8 cellular contexts compared by ENCODE assay signal in genomic region chr11:65132238-65132987, GRCh38. TPM values are rescaled to one million over a fixed set of nuclear protein-coding genes. Genes with fewer than 3 reads are reported as not detected.
DNase-seq lines count a peak whose midpoint lies in the region; ATAC-seq, FAIRE-seq and TF ChIP-seq lines count a peak whose summit lies in the region.

No MANE protein-coding gene starts in this region.

- peaks cover 56% of the 10 kb centered on the region for H3F3A ChIP-seq in DOHH2 (ENCODE audit: control insufficient read depth, insufficient read depth)

- peak overlapping the region; percentile 100 for H3K27ac ChIP-seq in DOHH2 (ENCODE audit: low read depth, low read length)

- H3K4me3 Mint-ChIP-seq in activated T-helper 17 cell treated with anti-CD3 and anti-CD28 coated beads, Interleukin-2, amount 50 U/mL, for 72 hours: peak overlapping the region; percentile 98
- H3K4me3 Mint-ChIP-seq in nephron progenitor cell: peak overlapping the region; percentile 99

- no peaks in the 10 kb centered on the region for H3K27me3 ChIP-seq in DOHH2 (ENCODE audit: control insufficient read depth, low read length)

- H3K9me2 ChIP-seq in DOHH2 (replicated peaks; ENCODE audit: control insufficient read depth, low read length): no peaks in the 10 kb centered on the region

- H3K4me2 ChIP-seq in DOHH2 (ENCODE audit: low read length): peak overlapping the region; percentile 99

- H3K9me3 Mint-ChIP-seq in activated T-helper 17 cell treated with anti-CD3 and anti-CD28 coated beads, Interleukin-2, amount 50 U/mL, for 72 hours: no peaks in the 10 kb centered on the region
- H3K9me3 Mint-ChIP-seq in nephron progenitor cell: no peaks in the 10 kb centered on the region

- H3K9me3 ChIP-seq in DOHH2 (ENCODE audit: control insufficient read depth, insufficient read depth, low read length): no peaks in the 10 kb centered on the region

- no peak for FAIRE-seq in HTR-8/SVneo (lab: Jason Lieb, UNC)

- peaks cover 67% of the 10 kb centered on the region for H3K36me3 ChIP-seq in DOHH2 (ENCODE audit: control insufficient read depth, low read length)

- H3K36me3 Mint-ChIP-seq in activated T-helper 17 cell treated with anti-CD3 and anti-CD28 coated beads, Interleukin-2, amount 50 U/mL, for 72 hours (ENCODE audit: low read depth): peaks cover 77% of the 10 kb centered on the region
- H3K36me3 Mint-ChIP-seq in nephron progenitor cell (ENCODE audit: low read depth): peaks cover 10% of the 10 kb centered on the region

- peak; percentile 25 for ATAC-seq in GM21737 (IDR thresholded peaks at IDR 0.05; ENCODE audit: unreplicated experiment)
- no peak for ATAC-seq in activated T-helper 17 cell treated with anti-CD3 and anti-CD28 coated beads, Interleukin-2, amount 50 U/mL, for 72 hours (replicated peaks)

- no peaks in the 10 kb centered on the region for H3K27me3 Mint-ChIP-seq in activated T-helper 17 cell treated with anti-CD3 and anti-CD28 coated beads, Interleukin-2, amount 50 U/mL, for 72 hours
- H3K27me3 Mint-ChIP-seq in nephron progenitor cell (ENCODE audit: low read depth, poor library complexity): peaks cover 5% of the 10 kb centered on the region

- TF ChIP-seq CTCF in DOHH2 (IDR thresholded peaks at IDR 0.05; ENCODE audit: low read depth, low read length, poor library complexity, severe bottlenecking): no peak
- no peak for TF ChIP-seq CTCF in nephron progenitor cell (IDR thresholded peaks at IDR 0.05)
- no peak for TF ChIP-seq CTCF in foreskin fibroblast (IDR thresholded peaks at IDR 0.05; ENCODE audit: low read depth, low read length)

- H3K4me3 ChIP-seq in DOHH2 (ENCODE audit: low read length) (peak overlapping the region; percentile 99), foreskin fibroblast (ENCODE audit: low read depth in 1 of 2, low read length in 2 of 2) (peak overlapping the region in 1 of 2 donors; percentile 98)

- peaks cover 23% of the 10 kb centered on the region; the same call in 1 of the 2 replicates for H4K20me1 ChIP-seq in DOHH2 (ENCODE audit: control insufficient read depth, insufficient read depth, low read depth, low read length)

- H3K27ac Mint-ChIP-seq in activated T-helper 17 cell treated with anti-CD3 and anti-CD28 coated beads, Interleukin-2, amount 50 U/mL, for 72 hours: peak overlapping the region; percentile 99
- no peak overlapping the region for H3K27ac Mint-ChIP-seq in nephron progenitor cell

- H3K4me1 ChIP-seq in DOHH2 (ENCODE audit: control insufficient read depth, low read length): peaks cover 57% of the 10 kb centered on the region

- H3K79me2 ChIP-seq in DOHH2 (ENCODE audit: control insufficient read depth, low read length): peaks cover 58% of the 10 kb centered on the region

- DNase-seq in nephron progenitor cell: no peak
- DNase-seq in HuH-7.5 (ENCODE audit: low spot score): no peak
- DNase-seq in HTR-8/SVneo (ENCODE audit: insufficient read length, low spot score): no peak
- no peak for DNase-seq in foreskin fibroblast
- no peak for DNase-seq in NOMO-1 treated with DMSO at 0.1 percent for 48 hours (lab: John Stamatoyannopoulos, UW; ENCODE audit: unreplicated experiment)

- peaks cover 17% of the 10 kb centered on the region for H3K4me1 Mint-ChIP-seq in activated T-helper 17 cell treated with anti-CD3 and anti-CD28 coated beads, Interleukin-2, amount 50 U/mL, for 72 hours
- peaks cover 39% of the 10 kb centered on the region for H3K4me1 Mint-ChIP-seq in nephron progenitor cell

RNA-seq across cellular contexts. Expression of gene SYVN1, which starts 1.9 kb away (rescaled TPM):
- total RNA-seq in activated T-helper 17 cell treated with anti-CD3 and anti-CD28 coated beads, Interleukin-2, amount 50 U/mL, for 72 hours: 10 to 100 TPM; 28.9 to 30.8 TPM

RNA-seq across cellular contexts. Expression of gene MRPL49, which starts 10.3 kb away (rescaled TPM):
- 10 to 100 TPM; 61.7 to 87.7 TPM for total RNA-seq in activated T-helper 17 cell treated with anti-CD3 and anti-CD28 coated beads, Interleukin-2, amount 50 U/mL, for 72 hours

RNA-seq across cellular contexts. Expression of gene FAU, which starts 10.5 kb away (rescaled TPM):
- 100 to 1,000 TPM; 929 to 948 TPM for total RNA-seq in activated T-helper 17 cell treated with anti-CD3 and anti-CD28 coated beads, Interleukin-2, amount 50 U/mL, for 72 hours

RNA-seq across cellular contexts. Expression of gene ZNHIT2, which starts 14.9 kb away (rescaled TPM):
- total RNA-seq in activated T-helper 17 cell treated with anti-CD3 and anti-CD28 coated beads, Interleukin-2, amount 50 U/mL, for 72 hours: 10 to 100 TPM in 1 of 2 donors, 1 to 10 TPM in 1; 6.3 to 10.0 TPM

RNA-seq across cellular contexts. Expression of gene TM7SF2, which starts 20.7 kb away (rescaled TPM):
- 10 to 100 TPM; 19.7 to 20.1 TPM for total RNA-seq in activated T-helper 17 cell treated with anti-CD3 and anti-CD28 coated beads, Interleukin-2, amount 50 U/mL, for 72 hours
